22 cellular contexts compared by ENCODE assay signal in genomic region chr20:36883972-36884535, GRCh38. TPM values are rescaled to one million over a fixed set of nuclear protein-coding genes. Genes with fewer than 3 reads are reported as not detected.
DNase-seq lines count a peak whose midpoint lies in the region; ATAC-seq, FAIRE-seq and TF ChIP-seq lines count a peak whose summit lies in the region.
"Had no signal": no experiment of that assay in that cellular context is flagged by ENCODE, and none has a peak within 500 bp of the region (broad histone marks: within the 10 kb centered on the region; RNA-seq: fewer than 3 reads in every experiment).

No MANE protein-coding gene starts in this region.

- H3K4ac ChIP-seq in trophoblast cell (ENCODE audit: low read depth, low read length), result no peak overlapping the region

- no peak overlapping the region for H4K8ac ChIP-seq in trophoblast cell (ENCODE audit: low read depth, low read length)

- no peak overlapping the region for H2BK12ac ChIP-seq in trophoblast cell (ENCODE audit: low read length)

- WGBS in trophoblast cell (ENCODE audit: extremely low coverage, insufficient coverage, insufficient read length), result no CpG with 5 or more reads among the region's 6 CpGs

- no peak overlapping the region for H3K23ac ChIP-seq in trophoblast cell (ENCODE audit: low read length)

- H3K4me3 ChIP-seq in trophoblast cell (ENCODE audit: low read depth, low read length), result no peak overlapping the region
- H3K4me3 ChIP-seq: GM23338 had no signal

- peaks cover 12% of the 10 kb centered on the region for H3K4me1 Mint-ChIP-seq in activated T-helper 17 cell treated with anti-CD3 and anti-CD28 coated beads, Interleukin-2, amount 50 U/mL, for 72 hours

- H3K27me3 Mint-ChIP-seq in activated T-helper 17 cell treated with anti-CD3 and anti-CD28 coated beads, Interleukin-2, amount 50 U/mL, for 72 hours, result no peaks in the 10 kb centered on the region
- H3K27me3 Mint-ChIP-seq: T-cell had no signal

- ATAC-seq in activated T-helper 17 cell treated with anti-CD3 and anti-CD28 coated beads, Interleukin-2, amount 50 U/mL, for 72 hours (replicated peaks), result no peak
- ATAC-seq in GM18520 (IDR thresholded peaks at IDR 0.05; ENCODE audit: unreplicated experiment) (no peak), GM18519 (IDR thresholded peaks at IDR 0.05; ENCODE audit: low FRiP score, unreplicated experiment) (no peak)
- ATAC-seq: GM23338, T-cell had no signal

- no peaks in the 10 kb centered on the region for H3K9me3 Mint-ChIP-seq in activated T-helper 17 cell treated with anti-CD3 and anti-CD28 coated beads, Interleukin-2, amount 50 U/mL, for 72 hours
- H3K9me3 Mint-ChIP-seq: GM23338, HFFc6, T-cell had no signal

- H3K79me2 ChIP-seq in trophoblast cell (ENCODE audit: control insufficient read depth, insufficient read depth, low read length, poor library complexity), result no peaks in the 10 kb centered on the region

- DNase-seq in GM12891 (ENCODE audit: insufficient read length, low spot score) (no peak), MV-4-11 (lab: John Stamatoyannopoulos, UW) (peak; percentile 74), trophoblast cell (peak; percentile 71 to 81), NCI-H2171 (lab: John Stamatoyannopoulos, UW) (no peak), DMS114 treated with DMSO at 0.1 percent for 48 hours (lab: John Stamatoyannopoulos, UW; ENCODE audit: unreplicated experiment) (no peak)
- DNase-seq: BE2C, DMS 273 treated with DMSO at 0.1 percent for 48 hours, EL, NCI-H187 treated with DMSO at 0.1 percent for 48 hours, NCI-H2171 treated with DMSO at 0.1 percent for 48 hours, NCI-H774, T-cell had no signal

- H3K79me1 ChIP-seq in trophoblast cell (ENCODE audit: low read length), result no peaks in the 10 kb centered on the region

- H2AK5ac ChIP-seq in trophoblast cell (ENCODE audit: low read length), result no peak overlapping the region

- no peaks in the 10 kb centered on the region for H3K4me1 ChIP-seq in trophoblast cell (ENCODE audit: control insufficient read depth in 1 of 2, insufficient read depth in 2 of 2, low read length in 2 of 2)
- H3K4me1 ChIP-seq: BE2C had no signal

- no peak overlapping the region for H3K4me3 Mint-ChIP-seq in activated T-helper 17 cell treated with anti-CD3 and anti-CD28 coated beads, Interleukin-2, amount 50 U/mL, for 72 hours
- H3K4me3 Mint-ChIP-seq: GM23338, HFFc6 had no signal

- no peak for FAIRE-seq in GM12891 (lab: Jason Lieb, UNC)
- FAIRE-seq: GM19239 had no signal

- H4K12ac ChIP-seq in trophoblast cell (ENCODE audit: low read depth, low read length), result no peak overlapping the region

- H2AFZ ChIP-seq in trophoblast cell (ENCODE audit: insufficient read depth, low read length, poor library complexity), result no peak overlapping the region
- H2AFZ ChIP-seq: GM23338 had no signal

- H4K91ac ChIP-seq in trophoblast cell (ENCODE audit: low read depth, low read length), result no peak overlapping the region

- H3K14ac ChIP-seq in trophoblast cell (ENCODE audit: low read length), result no peak overlapping the region

- no peak overlapping the region for H3K18ac ChIP-seq in trophoblast cell (ENCODE audit: low read length)

- TF ChIP-seq POLR2A in GM12891 (IDR thresholded peaks at IDR 0.05; ENCODE audit: low read depth, low read length), result no peak

- peaks cover under 1% of the 10 kb centered on the region for H3K36me3 Mint-ChIP-seq in activated T-helper 17 cell treated with anti-CD3 and anti-CD28 coated beads, Interleukin-2, amount 50 U/mL, for 72 hours (ENCODE audit: low read depth)
- H3K36me3 Mint-ChIP-seq: T-cell had no signal

- no peak overlapping the region for H3K9ac ChIP-seq in trophoblast cell (ENCODE audit: low read length)

- no peak overlapping the region for H2BK5ac ChIP-seq in trophoblast cell (ENCODE audit: low read depth, low read length, poor library complexity)

- peaks cover 7% of the 10 kb centered on the region for H3K9me3 ChIP-seq in trophoblast cell (ENCODE audit: insufficient read depth, low read depth, low read length)
- H3K9me3 ChIP-seq: BE2C had no signal

- H3K27ac ChIP-seq in trophoblast cell (ENCODE audit: low read depth, low read length), result no peak overlapping the region
- H3K27ac ChIP-seq: RWPE1 had no signal

- peak overlapping the region; percentile 69 for H3K27ac Mint-ChIP-seq in activated T-helper 17 cell treated with anti-CD3 and anti-CD28 coated beads, Interleukin-2, amount 50 U/mL, for 72 hours
- H3K27ac Mint-ChIP-seq: GM23338, HFFc6, T-cell had no signal

- H3K4me2 ChIP-seq in trophoblast cell (ENCODE audit: low read length), result no peak overlapping the region
- H3K4me2 ChIP-seq: GM23338 had no signal

- no peak overlapping the region for H2BK120ac ChIP-seq in trophoblast cell (ENCODE audit: insufficient read depth, low read length, poor library complexity)

- no peaks in the 10 kb centered on the region for H3K27me3 ChIP-seq in trophoblast cell (ENCODE audit: insufficient read depth, low read length)
- H3K27me3 ChIP-seq: BE2C had no signal

- H3K36me3 ChIP-seq in trophoblast cell (ENCODE audit: control insufficient read depth in 1 of 2, insufficient read depth in 2 of 2, low read length in 2 of 2), result no peaks in the 10 kb centered on the region
- H3K36me3 ChIP-seq: BE2C had no signal

TF ChIP-seq in GM12891, 5 proteins besides CTCF, POLR2A, EP300 and RAD21:
- peak; percentile 57; the same call in 1 of the 2 replicates for TF ChIP-seq SPI1 (IDR thresholded peaks at IDR 0.05; ENCODE audit: low read depth, low read length)
- no peak for TF ChIP-seq PAX5 (IDR thresholded peaks at IDR 0.05; ENCODE audit: insufficient read depth, low read length, severe bottlenecking)
TF ChIP-seq in GM12891: peak in this region for 1.

RNA-seq across cellular contexts. Expression of gene TLDC2, which starts 8.1 kb away (rescaled TPM):
- polyA plus RNA-seq in GM12891 (2012; ENCODE audit: low read depth, missing spikeins), result 0.22 TPM
- not detected for total RNA-seq in activated T-helper 17 cell treated with anti-CD3 and anti-CD28 coated beads, Interleukin-2, amount 50 U/mL, for 72 hours
- polyA plus RNA-seq in trophoblast cell (2013), result 0.03 TPM in 1 of 2 replicates, not detected in the other
- total RNA-seq: NCI-H460, OCI-LY7, SK-MEL-5 had no signal

Comparison
In these comparisons a context has a peak if more than half of its experiments do, and no peak if none do; other contexts are left out.
1. DNase-seq: peak in MV-4-11 (single experiment) and trophoblast cell (2 of 2); none in GM12891 (single experiment), NCI-H2171 (single experiment) and DMS114 treated with DMSO at 0.1 percent for 48 hours (single experiment).